In the genomic region with DNA sequence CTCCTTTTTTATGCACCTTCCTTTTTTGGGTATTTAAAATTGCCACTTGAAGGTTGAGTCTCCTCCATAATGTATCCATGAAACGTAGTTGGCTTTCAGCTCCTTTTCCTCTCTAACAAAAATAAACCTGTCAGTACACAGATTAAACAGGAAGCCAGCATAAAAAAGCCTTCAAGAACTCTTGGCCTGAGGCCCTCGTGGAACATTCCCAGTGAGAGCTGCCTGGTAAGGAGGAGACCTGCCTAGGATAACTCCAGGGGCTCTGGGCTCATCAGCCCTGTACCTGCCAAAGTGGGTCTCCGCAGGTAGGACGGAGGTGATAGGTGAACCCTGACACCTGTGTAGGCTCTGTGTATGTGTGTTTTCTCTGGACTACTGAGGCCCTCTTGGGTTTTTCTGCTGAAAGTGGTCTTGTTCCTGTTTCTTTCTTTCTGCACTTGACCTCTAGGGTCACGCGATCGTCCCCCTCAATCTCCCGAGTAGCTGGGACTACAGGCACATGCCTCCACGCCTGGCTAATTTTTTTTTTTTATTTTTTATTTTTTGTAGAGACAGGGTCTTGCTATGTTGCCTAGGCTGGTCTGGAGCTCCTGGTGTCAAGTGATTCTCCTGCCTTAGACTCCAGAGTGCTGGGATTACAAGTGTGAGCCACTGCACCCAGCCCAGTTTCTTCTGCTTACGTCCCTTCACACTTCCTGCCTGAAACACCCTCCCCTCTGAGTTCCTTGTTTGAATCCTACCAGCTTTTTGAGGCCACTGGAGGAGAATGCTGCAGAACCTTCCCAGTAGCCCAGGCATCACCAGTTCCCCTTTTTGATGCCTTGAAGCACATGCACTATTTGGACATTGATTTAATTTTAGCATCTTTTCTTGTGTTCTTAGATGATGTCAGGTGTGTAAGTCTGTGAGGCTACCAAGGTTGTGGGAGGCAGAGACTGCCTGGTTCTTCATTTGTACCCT, we compare ENCODE assay signal across 8 cellular contexts. TPM values are rescaled to one million over a fixed set of nuclear protein-coding genes. Genes with fewer than 3 reads are reported as not detected.
DNase-seq lines count a peak whose midpoint lies in the region; ATAC-seq, FAIRE-seq and TF ChIP-seq lines count a peak whose summit lies in the region.

No MANE protein-coding gene starts in this region.

- peak overlapping the region; percentile 10; the same call in 1 of the 2 replicates for H3K27ac ChIP-seq in DOHH2 (ENCODE audit: low read depth, low read length)

- H3K9me3 Mint-ChIP-seq in chondrocyte (ENCODE audit: low read depth) (no peaks in the 10 kb centered on the region), nephron progenitor cell (no peaks in the 10 kb centered on the region)

- ATAC-seq in HG03135 (IDR thresholded peaks at IDR 0.05; ENCODE audit: unreplicated experiment), result no peak

- no peaks in the 10 kb centered on the region for H3K9me3 ChIP-seq in DOHH2 (ENCODE audit: control insufficient read depth, insufficient read depth, low read length)

- peaks cover 74% of the 10 kb centered on the region for H3K4me1 Mint-ChIP-seq in chondrocyte (ENCODE audit: low read depth)
- peaks cover 54% of the 10 kb centered on the region for H3K4me1 Mint-ChIP-seq in nephron progenitor cell

- H3K79me2 ChIP-seq in DOHH2 (ENCODE audit: control insufficient read depth, low read length), result peaks cover 93% of the 10 kb centered on the region

- no peak for TF ChIP-seq POLR2A in H54 (IDR thresholded peaks at IDR 0.05; ENCODE audit: low read depth, low read length)

- H3K27me3 Mint-ChIP-seq in chondrocyte (ENCODE audit: low read depth), result no peaks in the 10 kb centered on the region
- no peaks in the 10 kb centered on the region for H3K27me3 Mint-ChIP-seq in nephron progenitor cell (ENCODE audit: low read depth, poor library complexity)

- H3K27ac Mint-ChIP-seq in chondrocyte (ENCODE audit: unreplicated experiment), result peak overlapping the region; percentile 45
- peak overlapping the region; percentile 26 for H3K27ac Mint-ChIP-seq in nephron progenitor cell

- H3K36me3 ChIP-seq in DOHH2 (ENCODE audit: control insufficient read depth, low read length), result peaks cover 10% of the 10 kb centered on the region

- peak; percentile 96 for DNase-seq in MV-4-11 (lab: John Stamatoyannopoulos, UW)
- no peak for DNase-seq in chondrocyte (ENCODE audit: low spot score)
- no peak for DNase-seq in nephron progenitor cell
- DNase-seq in H54 (ENCODE audit: insufficient read length, low spot score), result no peak
- DNase-seq in activated CD8-positive, alpha-beta memory T cell treated with anti-CD3 and anti-CD28 coated beads, Interleukin-2, amount 50 U/mL, for 4 hours, result no peak
- DNase-seq in NCI-H146 (lab: John Stamatoyannopoulos, UW), result no peak

- H3K9me2 ChIP-seq in DOHH2 (replicated peaks; ENCODE audit: control insufficient read depth, low read length), result no peaks in the 10 kb centered on the region

- H3K27me3 ChIP-seq in DOHH2 (ENCODE audit: control insufficient read depth, low read length), result no peaks in the 10 kb centered on the region

- H3K4me1 ChIP-seq in DOHH2 (ENCODE audit: control insufficient read depth, low read length), result peaks cover 55% of the 10 kb centered on the region

- H4K20me1 ChIP-seq in DOHH2 (ENCODE audit: control insufficient read depth, insufficient read depth, low read depth, low read length), result peaks cover 15% of the 10 kb centered on the region

- no peaks in the 10 kb centered on the region for H3F3A ChIP-seq in DOHH2 (ENCODE audit: control insufficient read depth, insufficient read depth)

- H3K36me3 Mint-ChIP-seq in chondrocyte (ENCODE audit: low read depth) (no peaks in the 10 kb centered on the region), nephron progenitor cell (ENCODE audit: low read depth) (peaks cover 6% of the 10 kb centered on the region)

- H3K4me2 ChIP-seq in DOHH2 (ENCODE audit: low read length), result peak overlapping the region; percentile 38

- no peak for FAIRE-seq in H54 (lab: Jason Lieb, UNC)

- no peak for TF ChIP-seq CTCF in DOHH2 (IDR thresholded peaks at IDR 0.05; ENCODE audit: low read depth, low read length, poor library complexity, severe bottlenecking)
- TF ChIP-seq CTCF in chondrocyte (IDR thresholded peaks at IDR 0.05), result no peak
- no peak for TF ChIP-seq CTCF in nephron progenitor cell (IDR thresholded peaks at IDR 0.05)

- peak overlapping the region; percentile 30 for H3K4me3 ChIP-seq in DOHH2 (ENCODE audit: low read length)

- H3K4me3 Mint-ChIP-seq in chondrocyte (ENCODE audit: unreplicated experiment) (no peak overlapping the region), nephron progenitor cell (no peak overlapping the region)

RNA-seq across cellular contexts. Expression of gene PGS1, which starts 9.8 kb away (rescaled TPM):
- 22.1 to 30.4 TPM (median 22.7 TPM) in 3 replicates for total RNA-seq in chondrocyte

RNA-seq across cellular contexts. Expression of gene SOCS3, which starts 28.4 kb away (rescaled TPM):
- 13.6 to 26.2 TPM (median 14.4 TPM) in 3 replicates for total RNA-seq in chondrocyte
